ENCODE assay signal across 37 cellular contexts in the genomic region with DNA sequence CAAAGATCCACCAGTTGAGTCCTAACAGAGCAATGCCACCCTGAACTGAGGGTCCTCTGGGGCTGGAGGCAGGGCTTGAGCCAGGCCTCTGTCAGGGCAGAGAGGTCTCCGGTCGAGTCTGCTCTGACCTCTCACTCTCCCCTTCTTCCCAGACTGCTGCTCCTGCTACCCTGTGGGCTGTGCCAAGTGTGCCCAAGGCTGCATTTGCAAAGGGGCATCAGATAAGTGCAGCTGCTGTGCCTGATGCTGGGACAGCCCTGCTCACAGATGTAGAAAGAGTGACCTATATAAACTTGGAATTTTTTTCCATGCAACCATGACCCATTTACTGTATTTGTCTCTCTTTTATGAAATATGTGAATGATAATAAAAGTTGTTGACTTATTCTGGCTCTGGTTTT. TPM values are rescaled to one million over a fixed set of nuclear protein-coding genes. Genes with fewer than 3 reads are reported as not detected.
"Had no signal": no experiment of that assay in that cellular context is flagged by ENCODE, and none has a peak within 500 bp of the region (broad histone marks: within the 10 kb centered on the region; RNA-seq: fewer than 3 reads in every experiment).

No MANE protein-coding gene starts in this region.

- ATAC-seq: activated CD8-positive, alpha-beta T cell treated with anti-CD3 and anti-CD28 coated beads for 36 hours; activated naive CD4-positive, alpha-beta T cell treated with anti-CD3 and anti-CD28 coated beads, Interleukin-2, amount 50 U/mL, for 72 hours; activated T-cell treated with anti-CD3 and anti-CD28 coated beads, Interleukin-2, amount 50 U/mL, for 4 hours; activated T-cell treated with anti-CD3 and anti-CD28 coated beads, Interleukin-2, amount 50 U/mL, for 72 hours; activated T-helper 17 cell treated with anti-CD3 and anti-CD28 coated beads, Interleukin-2, amount 50 U/mL, for 72 hours; body of pancreas had no signal

- H3K27me3 ChIP-seq: adrenal gland, body of pancreas had no signal

- DNase-seq: activated B cell treated with CpG ODN at 0.5 μM for 24 hours; activated CD4-positive, alpha-beta memory T cell treated with anti-CD3 and anti-CD28 coated beads for 36 hours; activated CD4-positive, alpha-beta T cell treated with anti-CD3 and anti-CD28 coated beads for 4 hours; activated CD4-positive, alpha-beta T cell treated with anti-CD3 and anti-CD28 coated beads, Interleukin-2, amount 10 ng/mL, durations not matched to agents 24 days and 14 days; activated CD4-positive, alpha-beta T cell treated with anti-CD3 and anti-CD28 coated beads, Interleukin-2, amount 50 U/mL, for 1 hour; activated CD4-positive, alpha-beta T cell treated with anti-CD3 and anti-CD28 coated beads, Interleukin-2, amount 50 U/mL, for 4 hours; activated CD4-positive, CD25-positive, alpha-beta regulatory T cell treated with anti-CD3 and anti-CD28 coated beads, Interleukin-2, amount 50 U/mL, for 72 hours; activated CD8-positive, alpha-beta memory T cell treated with anti-CD3 and anti-CD28 coated beads, Interleukin-2, amount 50 U/mL, for 4 hours; activated CD8-positive, alpha-beta T cell treated with anti-CD3 and anti-CD28 coated beads for 36 hours; activated effector memory CD4-positive, alpha-beta T cell treated with anti-CD3 and anti-CD28 coated beads, Interleukin-2, amount 50 U/mL, for 16 hours; activated gamma-delta T cell treated with Interleukin-2 at 50 U/mL for 16 hours; activated naive CD4-positive, alpha-beta T cell; activated naive CD4-positive, alpha-beta T cell treated with anti-CD3 and anti-CD28 coated beads for 36 hours; activated naive CD4-positive, alpha-beta T cell treated with anti-CD3 and anti-CD28 coated beads, Interleukin-2, amount 50 U/mL, for 16 hours; activated naive CD8-positive, alpha-beta T cell treated with anti-CD3 and anti-CD28 coated beads for 36 hours; activated T-cell treated with anti-CD3 and anti-CD28 coated beads for 4 hours; activated T-cell treated with anti-CD3 and anti-CD28 coated beads, Interleukin-2, amount 50 U/mL, for 1 hour; activated T-cell treated with anti-CD3 and anti-CD28 coated beads, Interleukin-2, amount 50 U/mL, for 4 hours; activated T-cell treated with anti-CD3 and anti-CD28 coated beads, Interleukin-2, amount 50 U/mL, for 72 hours; adrenal gland; amniotic stem cell; aorta; body of pancreas; brain microvascular endothelial cell; caudate nucleus; cerebellar nuclear complex; T-helper 2 cell; T-helper 9 cell had no signal

- H3K4me3 ChIP-seq: adrenal gland, body of pancreas, cardiac muscle cell had no signal

- H3K27ac ChIP-seq: adrenal gland, body of pancreas, brain microvascular endothelial cell, cardiac muscle cell, VCaP had no signal

- H3K9me3 ChIP-seq: adrenal gland, body of pancreas had no signal

- H3K36me3 ChIP-seq: adrenal gland, brain microvascular endothelial cell, cardiac muscle cell had no signal

RNA-seq across cellular contexts. Expression of gene MT1B, which starts 2.4 kb away (rescaled TPM):
- total RNA-seq: activated B cell treated with CpG ODN at 0.5 μM for 24 hours; activated CD4-positive, alpha-beta memory T cell treated with anti-CD3 and anti-CD28 coated beads for 36 hours; activated CD4-positive, alpha-beta T cell treated with anti-CD3 and anti-CD28 coated beads, Interleukin-2, amount 10 ng/mL, durations not matched to agents 24 days and 14 days; activated CD8-positive, alpha-beta memory T cell treated with anti-CD3 and anti-CD28 coated beads for 36 hours; activated CD8-positive, alpha-beta T cell treated with anti-CD3 and anti-CD28 coated beads for 36 hours; activated naive CD4-positive, alpha-beta T cell treated with anti-CD3 and anti-CD28 coated beads for 36 hours; activated naive CD4-positive, alpha-beta T cell treated with anti-CD3 and anti-CD28 coated beads, Interleukin-2, amount 50 U/mL, for 72 hours; activated naive CD8-positive, alpha-beta T cell treated with anti-CD3 and anti-CD28 coated beads for 36 hours; activated T-cell treated with anti-CD3 and anti-CD28 coated beads, Interleukin-2, amount 50 U/mL, for 4 hours; activated T-cell treated with anti-CD3 and anti-CD28 coated beads, Interleukin-2, amount 50 U/mL, for 72 hours; activated T-helper 1 cell treated with anti-CD3 and anti-CD28 coated beads, Interleukin-12 subunit alpha, Interleukin-12 subunit beta, Interleukin-2, Interleukin-4 antibody, amounts not matched to agents 30 ng/mL and 10 ng/mL and 1 ng/mL, durations not matched to agents 14 hours and 24 hours and 36 hours; activated T-helper 17 cell treated with anti-CD3 and anti-CD28 coated beads, Interleukin-2, amount 50 U/mL, for 72 hours; adrenal gland; aorta; astrocyte; body of pancreas; bronchial epithelial cell; cardiac muscle cell; chondrocyte had no signal
- polyA plus RNA-seq: adrenal gland, aorta, cardiac muscle cell had no signal

RNA-seq across cellular contexts. Expression of gene MT1F, which starts 8.5 kb away (rescaled TPM):
- total RNA-seq: astrocyte, cardiac muscle cell had no signal
- polyA plus RNA-seq: cardiac muscle cell had no signal

RNA-seq across cellular contexts. Expression of gene MT1A, which starts 10.8 kb away (rescaled TPM):
- total RNA-seq: activated B cell treated with CpG ODN at 0.5 μM for 24 hours; activated CD8-positive, alpha-beta T cell treated with anti-CD3 and anti-CD28 coated beads for 36 hours; activated naive CD4-positive, alpha-beta T cell treated with anti-CD3 and anti-CD28 coated beads for 36 hours; activated naive CD8-positive, alpha-beta T cell treated with anti-CD3 and anti-CD28 coated beads for 36 hours; activated T-cell treated with anti-CD3 and anti-CD28 coated beads, Interleukin-2, amount 50 U/mL, for 4 hours; astrocyte; bronchial epithelial cell; cardiac muscle cell; chondrocyte had no signal
- polyA plus RNA-seq: cardiac muscle cell had no signal

RNA-seq across cellular contexts. Expression of gene MT1M, which starts 16.8 kb away (rescaled TPM):
- total RNA-seq: activated B cell treated with CpG ODN at 0.5 μM for 24 hours; activated CD4-positive, alpha-beta memory T cell treated with anti-CD3 and anti-CD28 coated beads for 36 hours; activated CD4-positive, alpha-beta T cell treated with anti-CD3 and anti-CD28 coated beads, Interleukin-2, amount 10 ng/mL, durations not matched to agents 24 days and 14 days; activated CD8-positive, alpha-beta memory T cell treated with anti-CD3 and anti-CD28 coated beads for 36 hours; activated CD8-positive, alpha-beta T cell treated with anti-CD3 and anti-CD28 coated beads for 36 hours; activated naive CD4-positive, alpha-beta T cell treated with anti-CD3 and anti-CD28 coated beads for 36 hours; activated naive CD4-positive, alpha-beta T cell treated with anti-CD3 and anti-CD28 coated beads, Interleukin-2, amount 50 U/mL, for 72 hours; activated naive CD8-positive, alpha-beta T cell treated with anti-CD3 and anti-CD28 coated beads for 36 hours; activated T-helper 1 cell treated with anti-CD3 and anti-CD28 coated beads, Interleukin-12 subunit alpha, Interleukin-12 subunit beta, Interleukin-2, Interleukin-4 antibody, amounts not matched to agents 30 ng/mL and 10 ng/mL and 1 ng/mL, durations not matched to agents 14 hours and 24 hours and 36 hours; activated T-helper 17 cell treated with anti-CD3 and anti-CD28 coated beads, Interleukin-2, amount 50 U/mL, for 72 hours; astrocyte; cardiac muscle cell had no signal
- polyA plus RNA-seq: cardiac muscle cell had no signal

RNA-seq across cellular contexts. Expression of gene MT1G, which starts 18.6 kb away (rescaled TPM):
- total RNA-seq: activated T-helper 17 cell treated with anti-CD3 and anti-CD28 coated beads, Interleukin-2, amount 50 U/mL, for 72 hours; astrocyte; bronchial epithelial cell; cardiac muscle cell had no signal
- polyA plus RNA-seq: cardiac muscle cell had no signal
